Comparison of ENCODE assay signal across 17 cellular contexts in genomic region chr7:149727053-149727452, GRCh38. TPM values are rescaled to one million over a fixed set of nuclear protein-coding genes. Genes with fewer than 3 reads are reported as not detected.
DNase-seq lines count a peak whose midpoint lies in the region; ATAC-seq and TF ChIP-seq lines count a peak whose summit lies in the region.
"Had no signal": no experiment of that assay in that cellular context is flagged by ENCODE, and none has a peak within 500 bp of the region (broad histone marks: within the 10 kb centered on the region; RNA-seq: fewer than 3 reads in every experiment).

No MANE protein-coding gene starts in this region.

- H3K4me1 ChIP-seq in GM23338 (ENCODE audit: insufficient read depth) (no peaks in the 10 kb centered on the region), PC-9 (replicated peaks; ENCODE audit: insufficient read depth) (no peaks in the 10 kb centered on the region), lower lobe of right lung (no peaks in the 10 kb centered on the region), psoas muscle (peaks cover 30% of the 10 kb centered on the region), smooth muscle cell (ENCODE audit: low read depth) (no peaks in the 10 kb centered on the region), neural progenitor cell (no peaks in the 10 kb centered on the region)

- no peak for DNase-seq in GM23338 (ENCODE audit: low spot score)
- peak; percentile 17 to 26 for DNase-seq in PC-9
- DNase-seq in lower lobe of right lung = peak; percentile 37
- DNase-seq in psoas muscle = no peak
- DNase-seq in smooth muscle cell (lab: John Stamatoyannopoulos, UW; ENCODE audit: unreplicated experiment) = no peak
- DNase-seq in NCI-H510A (lab: John Stamatoyannopoulos, UW) = no peak
- no peak for DNase-seq in omental fat pad (ENCODE audit: low spot score)
- DNase-seq in neural progenitor cell (ENCODE audit: low spot score) = no peak
- DNase-seq: AML-193; CD4-positive, alpha-beta T cell; DMS79 treated with DMSO at 0.1 percent for 48 hours; NCI-H2029; NCI-H2227 treated with DMSO at 0.1 percent for 48 hours; NCI-H526 treated with DMSO at 0.1 percent for 48 hours; Right ventricle myocardium superior had no signal

- H4K20me1 ChIP-seq in GM23338 (replicated peaks; ENCODE audit: insufficient read depth) (no peaks in the 10 kb centered on the region), PC-9 (ENCODE audit: insufficient read depth) (no peaks in the 10 kb centered on the region), smooth muscle cell (ENCODE audit: low read depth) (no peaks in the 10 kb centered on the region), neural progenitor cell (ENCODE audit: low read depth) (no peaks in the 10 kb centered on the region)

- H3K79me2 ChIP-seq in GM23338 (replicated peaks; ENCODE audit: insufficient read depth) = no peaks in the 10 kb centered on the region
- no peaks in the 10 kb centered on the region for H3K79me2 ChIP-seq in PC-9 (ENCODE audit: low read depth)
- no peaks in the 10 kb centered on the region for H3K79me2 ChIP-seq in smooth muscle cell (ENCODE audit: low read depth)
- H3K79me2 ChIP-seq in neural progenitor cell (ENCODE audit: low read depth) = no peaks in the 10 kb centered on the region

- H3K27me3 Mint-ChIP-seq in GM23338 (ENCODE audit: insufficient read depth, low read depth, poor library complexity) (peaks cover 18% of the 10 kb centered on the region), neural progenitor cell (ENCODE audit: insufficient read depth, low read depth) (no peaks in the 10 kb centered on the region)
- H3K27me3 Mint-ChIP-seq: CD4-positive, alpha-beta T cell; IgD-negative memory B cell had no signal

- H3K9me3 ChIP-seq in PC-9 (ENCODE audit: insufficient read depth, low read depth) (no peaks in the 10 kb centered on the region), lower lobe of right lung (no peaks in the 10 kb centered on the region), psoas muscle (no peaks in the 10 kb centered on the region), smooth muscle cell (replicated peaks; ENCODE audit: low read depth) (no peaks in the 10 kb centered on the region), neural progenitor cell (ENCODE audit: low read depth) (no peaks in the 10 kb centered on the region)

- H2AFZ ChIP-seq in GM23338 (no peak overlapping the region), PC-9 (no peak overlapping the region), smooth muscle cell (ENCODE audit: low read depth) (no peak overlapping the region), neural progenitor cell (replicated peaks) (no peak overlapping the region)

- CTCF ChIA-PET in PC-9 (lab: Charles Lee) = no interaction called here

- no peak overlapping the region for H3K9ac ChIP-seq in smooth muscle cell (ENCODE audit: low read depth)
- no peak overlapping the region for H3K9ac ChIP-seq in neural progenitor cell

- H3K4me1 Mint-ChIP-seq in GM23338 (no peaks in the 10 kb centered on the region), neural progenitor cell (peaks cover 4% of the 10 kb centered on the region)

- ATAC-seq in GM23338 = no peak
- no peak for ATAC-seq in lower lobe of right lung
- ATAC-seq in psoas muscle = no peak
- no peak for ATAC-seq in omental fat pad (ENCODE audit: low FRiP score)

- H3K9me2 ChIP-seq in GM23338 (ENCODE audit: insufficient read depth) (no peaks in the 10 kb centered on the region), PC-9 (ENCODE audit: insufficient read depth) (no peaks in the 10 kb centered on the region)

- H3K36me3 Mint-ChIP-seq in GM23338 (ENCODE audit: low read depth) (peaks cover 21% of the 10 kb centered on the region), neural progenitor cell (peaks cover 8% of the 10 kb centered on the region)

- POLR2A ChIA-PET in PC-9 (lab: Charles Lee; ENCODE audit: unreplicated experiment) = interaction anchor here (0.6 kb wide), 1 partner anchor 37 kb away, joined by 3 read pairs; no protein-coding TSS in a partner anchor

- H3K27me3 ChIP-seq in GM23338 (ENCODE audit: insufficient read depth) = no peaks in the 10 kb centered on the region
- H3K27me3 ChIP-seq in PC-9 (ENCODE audit: insufficient read depth, low read depth) = no peaks in the 10 kb centered on the region
- no peaks in the 10 kb centered on the region for H3K27me3 ChIP-seq in lower lobe of right lung (ENCODE audit: low read depth)
- H3K27me3 ChIP-seq in psoas muscle (ENCODE audit: insufficient read depth in 3 of 3, low read length in 2 of 3) = no peaks in the 10 kb centered on the region
- H3K27me3 ChIP-seq in smooth muscle cell (ENCODE audit: low read depth) = no peaks in the 10 kb centered on the region
- no peaks in the 10 kb centered on the region for H3K27me3 ChIP-seq in neural progenitor cell

- no peaks in the 10 kb centered on the region; the same call in 2 of the 3 replicates for H3K9me3 Mint-ChIP-seq in GM23338
- no peaks in the 10 kb centered on the region for H3K9me3 Mint-ChIP-seq in neural progenitor cell
- H3K9me3 Mint-ChIP-seq: CD4-positive, alpha-beta T cell; IgD-negative memory B cell had no signal

- H3K4me3 ChIP-seq in GM23338 = no peak overlapping the region
- H3K4me3 ChIP-seq in PC-9 = no peak overlapping the region
- H3K4me3 ChIP-seq in lower lobe of right lung = no peak overlapping the region
- no peak overlapping the region for H3K4me3 ChIP-seq in psoas muscle
- no peak overlapping the region for H3K4me3 ChIP-seq in smooth muscle cell
- no peak overlapping the region for H3K4me3 ChIP-seq in neural progenitor cell

- WGBS in psoas muscle, 3 donors = 67 to 82% (median 68%) methylated on average over 6 of the region's 6 CpGs
- 95% methylated on average over 6 of the region's 6 CpGs for WGBS in smooth muscle cell (ENCODE audit: low lambda C conversion rate)

- no peak for TF ChIP-seq CTCF in GM23338 (conservative IDR thresholded peaks at IDR 0.05; ENCODE audit: low read depth in 2 of 2)
- TF ChIP-seq CTCF in PC-9 (conservative IDR thresholded peaks at IDR 0.05) = no peak
- no peak for TF ChIP-seq CTCF in lower lobe of right lung (IDR thresholded peaks at IDR 0.05)
- no peak for TF ChIP-seq CTCF in psoas muscle (IDR thresholded peaks at IDR 0.05)
- TF ChIP-seq CTCF in smooth muscle cell (IDR thresholded peaks at IDR 0.05; ENCODE audit: borderline replicate concordance, insufficient read depth, poor library complexity, severe bottlenecking) = no peak
- TF ChIP-seq CTCF in omental fat pad (IDR thresholded peaks at IDR 0.05) = no peak
- TF ChIP-seq CTCF in neural progenitor cell (IDR thresholded peaks at IDR 0.05) = no peak

- BruUV-seq in PC-9 (replicated peaks; lab: Mats Ljungman, UMichigan) = no TSS peak

- H3K36me3 ChIP-seq in GM23338 (ENCODE audit: insufficient read depth) = no peaks in the 10 kb centered on the region; the same call in 1 of the 2 replicates
- H3K36me3 ChIP-seq in PC-9 (ENCODE audit: low read depth) = no peaks in the 10 kb centered on the region
- peaks cover 96% of the 10 kb centered on the region for H3K36me3 ChIP-seq in lower lobe of right lung
- peaks cover 0 to 75% of the 10 kb centered on the region in 2 donors for H3K36me3 ChIP-seq in psoas muscle (ENCODE audit: insufficient read depth in 1 of 2, low read depth in 1 of 2)
- H3K36me3 ChIP-seq in smooth muscle cell (ENCODE audit: low read depth) = no peaks in the 10 kb centered on the region
- no peaks in the 10 kb centered on the region for H3K36me3 ChIP-seq in neural progenitor cell

- intact Hi-C loops in PC-9 (cut with micrococcal nuclease; ENCODE audit: unreplicated experiment) = no loop called here
- intact Hi-C loops in lower lobe of right lung (cut with DNase I) = no loop called here
- intact Hi-C loops in psoas muscle (cut with DNase I) = no loop called here

- H3K4me3 Mint-ChIP-seq in GM23338 (no peak overlapping the region), neural progenitor cell (no peak overlapping the region)
- H3K4me3 Mint-ChIP-seq: CD4-positive, alpha-beta T cell; IgD-negative memory B cell had no signal

- peak overlapping the region; percentile 46; the same call in 1 of the 2 replicates for H3K27ac Mint-ChIP-seq in GM23338
- H3K27ac Mint-ChIP-seq in neural progenitor cell = no peak overlapping the region
- H3K27ac Mint-ChIP-seq: CD4-positive, alpha-beta T cell had no signal

- H3K27ac ChIP-seq in GM23338 (ENCODE audit: low read depth) (no peak overlapping the region), PC-9 (no peak overlapping the region), lower lobe of right lung (no peak overlapping the region), psoas muscle (peak overlapping the region; percentile 59), smooth muscle cell (ENCODE audit: low read depth) (no peak overlapping the region), neural progenitor cell (no peak overlapping the region)

- H3F3A ChIP-seq in GM23338 (replicated peaks; ENCODE audit: low read depth) = no peaks in the 10 kb centered on the region
- H3F3A ChIP-seq in PC-9 (ENCODE audit: insufficient read depth, low read depth) = no peaks in the 10 kb centered on the region
- H3F3A ChIP-seq in smooth muscle cell (ENCODE audit: low read depth) = no peaks in the 10 kb centered on the region
- no peaks in the 10 kb centered on the region for H3F3A ChIP-seq in neural progenitor cell (ENCODE audit: low read depth)

- H3K4me2 ChIP-seq in GM23338 (no peak overlapping the region), PC-9 (no peak overlapping the region), smooth muscle cell (no peak overlapping the region), neural progenitor cell (no peak overlapping the region)

RNA-seq across cellular contexts. Expression of gene ZNF467, which starts 46.3 kb away (rescaled TPM):
- total RNA-seq in GM23338 (2014; rRNA removed; shearing (Covaris generic)) = 0.10 and 0.19 TPM in 2 replicates
- 0.30 and 0.40 TPM in 2 replicates for polyA plus RNA-seq in GM23338 (2016; fragmentation: Nextera tagmentation; extraction: Ambion mirVana)
- total RNA-seq in PC-9 (2021) = 6.6 and 10.3 TPM in 2 replicates
- 23.0 TPM for total RNA-seq in lower lobe of right lung
- total RNA-seq in psoas muscle = 1 to 10 TPM; 1.7 to 2.8 (median 2.3) TPM
- 1 to 10 TPM in 2 of 3 donors, under 1 TPM in 1; 0.87 to 1.3 (median 1.2) TPM for polyA plus RNA-seq in psoas muscle
- total RNA-seq in smooth muscle cell = 0.58 and 2.0 TPM in 2 replicates
- polyA plus RNA-seq in smooth muscle cell = 6.8 and 8.2 TPM in 2 replicates
- total RNA-seq in omental fat pad = 10 to 100 TPM in 1 of 4 donors, 1 to 10 TPM in 3; 4.2 to 15.8 (median 7.0) TPM
- 0.17 and 1.7 TPM in 2 replicates for total RNA-seq in neural progenitor cell (ENCODE audit: low replicate concordance)
- total RNA-seq: LHCN-M2 had no signal
- polyA plus RNA-seq: IgD-negative memory B cell had no signal

Comparison
In these comparisons a context has a peak if more than half of its experiments do, and no peak if none do; other contexts are left out.
1. DNase-seq: peak in PC-9 (2 of 2) and lower lobe of right lung (single experiment); none in GM23338 (single experiment), psoas muscle (0 of 2), smooth muscle cell (single experiment), NCI-H510A (single experiment), omental fat pad (single experiment) and neural progenitor cell (single experiment).